23 cellular contexts compared by ENCODE assay signal in the genomic region with DNA sequence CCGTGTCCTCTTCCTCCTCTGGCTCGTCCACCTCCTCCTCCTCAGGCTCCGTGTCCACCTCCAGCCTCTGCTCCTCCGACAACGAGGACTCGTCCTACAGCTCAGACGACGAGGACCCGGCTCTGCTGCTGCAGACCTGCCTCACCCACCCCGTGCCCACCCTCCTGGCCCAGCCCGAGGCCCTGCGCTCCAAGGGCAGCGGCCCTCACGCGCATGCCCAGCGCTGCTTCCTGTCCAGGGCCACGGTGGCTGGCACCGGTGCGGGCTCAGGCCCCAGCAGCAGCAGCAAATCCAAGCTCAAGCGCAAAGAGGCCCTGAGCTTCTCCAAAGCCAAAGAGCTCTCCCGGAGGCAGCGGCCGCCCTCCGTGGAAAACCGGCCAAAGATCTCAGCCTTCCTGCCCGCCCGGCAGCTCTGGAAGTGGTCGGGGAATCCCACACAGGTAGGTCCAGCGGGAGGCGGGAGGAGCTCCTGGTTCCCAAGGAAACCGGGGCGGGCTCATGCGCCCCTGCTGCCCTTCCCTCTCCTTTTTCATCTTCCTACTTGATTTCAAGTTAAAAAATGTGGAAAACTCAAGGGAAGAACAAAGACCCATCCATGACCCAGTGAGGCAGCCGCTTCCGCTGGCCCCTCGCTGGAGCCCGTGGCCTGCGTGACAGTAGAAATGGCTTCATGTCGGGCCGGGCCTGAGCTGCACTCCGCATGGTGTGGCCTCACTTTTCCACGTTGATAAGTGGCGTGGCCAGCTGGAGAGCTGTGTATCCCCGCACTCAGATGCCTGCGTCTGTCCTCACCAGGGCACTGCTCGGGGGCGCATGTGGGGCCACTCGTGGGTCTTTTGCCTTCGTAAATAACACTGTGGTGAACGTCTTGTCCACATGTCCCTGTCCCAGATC.
"Had no signal": no experiment of that assay in that cellular context is flagged by ENCODE, and none has a peak within 500 bp of the region (broad histone marks: within the 10 kb centered on the region; RNA-seq: fewer than 3 reads in every experiment).

No MANE protein-coding gene starts in this region.

- H2AFZ ChIP-seq: hepatocyte had no signal

- H3K4me3 ChIP-seq: adrenal gland, body of pancreas, cardiac muscle cell, gastroesophageal sphincter, hepatocyte, ovary, right lobe of liver, thyroid gland, upper lobe of right lung had no signal

- H3K9me3 ChIP-seq: adrenal gland, body of pancreas, gastroesophageal sphincter, ovary, right lobe of liver, thyroid gland, upper lobe of right lung had no signal

- H3K27ac ChIP-seq: body of pancreas, cardiac muscle cell, gastroesophageal sphincter, hepatocyte, ovary, right lobe of liver, thyroid gland, upper lobe of right lung, VCaP had no signal

- H3K4me2 ChIP-seq: hepatocyte had no signal

- ATAC-seq: body of pancreas; gastroesophageal sphincter; right lobe of liver; stimulated activated naive CD8-positive, alpha-beta T cell treated with anti-CD3 and anti-CD28 coated beads, Interleukin-15, amount 100 ng/mL, for 72 hours had no signal

- H3K36me3 ChIP-seq: ovary, right lobe of liver had no signal

- H3K27me3 ChIP-seq: adrenal gland, body of pancreas, cardiac muscle cell, gastroesophageal sphincter, hepatocyte, ovary, right lobe of liver, thyroid gland, upper lobe of right lung had no signal

- DNase-seq: activated CD4-positive, alpha-beta T cell treated with anti-CD3 and anti-CD28 coated beads for 48 hours; activated CD4-positive, alpha-beta T cell treated with anti-CD3 and anti-CD28 coated beads, Interleukin-2, amount 50 U/mL, for 48 hours; activated CD8-positive, alpha-beta memory T cell treated with anti-CD3 and anti-CD28 coated beads for 24 hours; activated effector memory CD4-positive, alpha-beta T cell treated with anti-CD3 and anti-CD28 coated beads, Interleukin-2, amount 50 U/mL, for 16 hours; activated naive CD4-positive, alpha-beta T cell treated with anti-CD3 and anti-CD28 coated beads for 36 hours; activated naive CD8-positive, alpha-beta T cell treated with anti-CD3 and anti-CD28 coated beads for 36 hours; aorta; kidney; left colon; mammary epithelial cell; right lobe of liver; stimulated activated CD4-positive, alpha-beta T cell treated with anti-CD3 and anti-CD28 coated beads, Interleukin-12 subunit alpha, Interleukin-12 subunit beta, amount 100 ng/mL, for 4 hours; stimulated activated CD4-positive, alpha-beta T cell treated with anti-CD3 and anti-CD28 coated beads, Interleukin-4, amount 100 ng/mL, for 24 hours; stimulated activated naive CD8-positive, alpha-beta T cell treated with anti-CD3 and anti-CD28 coated beads, Interleukin-15, amount 100 ng/mL, for 72 hours; thyroid gland; upper lobe of right lung had no signal

- H3K4me1 ChIP-seq: gastroesophageal sphincter, right lobe of liver, thyroid gland, upper lobe of right lung had no signal
